ENCODE assay signal across 26 cellular contexts in the genomic region with DNA sequence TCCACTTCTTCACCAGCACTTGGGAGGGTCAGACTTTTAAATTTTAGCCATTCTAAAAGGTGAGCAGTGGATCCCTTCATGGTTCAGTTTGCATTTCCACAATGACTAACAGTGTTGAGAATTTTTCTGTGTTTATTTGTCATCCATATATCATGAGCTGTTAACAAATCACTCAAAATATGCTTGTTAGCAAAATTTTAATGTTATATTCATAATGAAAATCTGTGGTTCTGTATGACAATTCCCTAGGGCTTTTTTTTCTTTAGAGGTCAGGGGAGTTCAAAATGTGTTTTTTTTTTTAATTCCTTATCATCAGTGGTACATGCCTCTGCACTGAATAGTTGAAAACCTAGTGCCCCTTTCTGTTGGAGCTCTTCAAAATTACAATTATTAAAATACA.
"Had no signal": no experiment of that assay in that cellular context is flagged by ENCODE, and none has a peak within 500 bp of the region (broad histone marks: within the 10 kb centered on the region; RNA-seq: fewer than 3 reads in every experiment).

No MANE protein-coding gene starts in this region.

- H3K27ac ChIP-seq: esophagus muscularis mucosa, heart right ventricle, lower lobe of right lung, right lobe of liver, skin epidermis, tibial artery, WERI-Rb-1 had no signal

- H3K36me3 ChIP-seq: esophagus muscularis mucosa, heart right ventricle, lower lobe of right lung, right lobe of liver, tibial artery, WERI-Rb-1 had no signal

- H3K27me3 ChIP-seq: esophagus muscularis mucosa, heart right ventricle, right lobe of liver, tibial artery had no signal

- ATAC-seq: activated CD8-positive, alpha-beta memory T cell treated with anti-CD3 and anti-CD28 coated beads, Interleukin-2, amount 10 ng/mL, durations not matched to agents 7 days and 5 days; activated CD8-positive, alpha-beta T cell treated with anti-CD3 and anti-CD28 coated beads for 36 hours; activated naive CD8-positive, alpha-beta T cell treated with anti-CD3 and anti-CD28 coated beads, Interleukin-2, amount 50 U/mL, for 24 hours; heart right ventricle; left lobe of liver; lower lobe of right lung; naive thymus-derived CD4-positive, alpha-beta T cell; right lobe of liver; stimulated activated effector memory CD8-positive, alpha-beta T cell treated with anti-CD3 and anti-CD28 coated beads, Interleukin-12 subunit alpha, Interleukin-12 subunit beta, amount 100 ng/mL, for 72 hours; stimulated activated naive CD8-positive, alpha-beta T cell treated with anti-CD3 and anti-CD28 coated beads, Interleukin-15, amount 100 ng/mL, for 72 hours had no signal

- H3K9me3 ChIP-seq: esophagus muscularis mucosa, heart right ventricle, lower lobe of right lung, right lobe of liver, tibial artery had no signal

- DNase-seq: activated CD4-positive, alpha-beta T cell treated with anti-CD3 and anti-CD28 coated beads, Interleukin-2, amount 10 ng/mL, durations not matched to agents 7 days and 5 days; activated CD4-positive, CD25-positive, alpha-beta regulatory T cell treated with anti-CD3 and anti-CD28 coated beads, Interleukin-2, amount 50 U/mL, for 72 hours; activated CD8-positive, alpha-beta memory T cell treated with anti-CD3 and anti-CD28 coated beads, Interleukin-2, amount 10 ng/mL, durations not matched to agents 7 days and 5 days; activated CD8-positive, alpha-beta T cell treated with anti-CD3 and anti-CD28 coated beads for 36 hours; activated gamma-delta T cell; activated naive CD4-positive, alpha-beta T cell treated with anti-CD3 and anti-CD28 coated beads, Interleukin-2, amount 50 U/mL, for 16 hours; activated naive CD8-positive, alpha-beta T cell treated with anti-CD3 and anti-CD28 coated beads, Interleukin-2, amount 50 U/mL, for 24 hours; activated T-cell treated with anti-CD3 and anti-CD28 coated beads for 4 hours; anterior cingulate cortex; central memory CD4-positive, alpha-beta T cell; dermis blood vessel endothelial cell; effector CD8-positive, alpha-beta T cell; heart right ventricle; islet precursor cell; lower lobe of right lung; naive thymus-derived CD4-positive, alpha-beta T cell; occipital lobe; right lobe of liver; stimulated activated CD4-positive, alpha-beta T cell treated with anti-CD3 and anti-CD28 coated beads, Interleukin-2, amount 100 ng/mL, for 24 hours; stimulated activated naive CD8-positive, alpha-beta T cell treated with anti-CD3 and anti-CD28 coated beads, Interleukin-15, amount 100 ng/mL, for 72 hours; tibial artery; WERI-Rb-1 had no signal

- H3K4me3 ChIP-seq: esophagus muscularis mucosa, heart right ventricle, lower lobe of right lung, right lobe of liver, skin epidermis, tibial artery had no signal

- H3K4me1 ChIP-seq: esophagus muscularis mucosa, heart right ventricle, lower lobe of right lung, right lobe of liver, tibial artery had no signal
